ENCODE assay signal across 10 cellular contexts in the genomic region with DNA sequence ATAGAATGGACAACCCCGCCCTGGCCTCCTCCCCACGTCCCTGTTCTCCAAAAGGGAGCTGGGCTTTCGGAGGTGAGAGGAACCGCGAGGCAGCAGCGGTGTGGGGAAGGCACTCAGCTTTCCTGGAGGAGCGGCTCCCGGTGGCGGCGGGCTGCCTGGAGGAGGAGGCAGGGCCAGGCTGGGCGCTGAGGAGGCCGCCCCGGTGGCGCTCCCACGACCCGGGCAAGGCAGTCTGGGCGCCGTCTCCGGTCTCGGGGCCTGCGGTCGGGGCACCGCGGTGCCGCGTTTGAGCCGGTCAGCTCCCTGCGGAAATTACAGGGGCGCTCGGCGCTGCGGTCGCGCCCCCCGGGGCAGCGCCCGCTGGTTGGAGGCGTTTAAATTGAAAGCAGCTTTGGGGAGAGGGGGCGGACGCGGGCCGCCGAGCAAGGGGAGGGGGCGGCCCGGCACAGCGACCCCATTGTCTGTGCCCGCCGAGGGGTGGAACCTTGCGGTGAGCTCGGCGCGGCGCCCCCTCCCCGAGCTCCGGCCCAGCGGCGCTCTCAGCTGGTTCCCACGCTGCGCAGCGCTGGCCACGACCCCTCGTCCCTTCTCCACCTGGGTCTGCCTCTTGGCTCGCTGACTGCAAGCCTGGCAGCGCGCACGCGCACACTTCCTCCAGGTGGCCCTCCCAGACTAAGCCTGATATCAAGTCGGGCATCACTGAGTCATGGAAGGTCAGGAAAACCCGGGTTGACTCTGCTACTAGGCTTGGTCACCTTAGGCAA. TPM values are rescaled to one million over a fixed set of nuclear protein-coding genes. Genes with fewer than 3 reads are reported as not detected.
DNase-seq lines count a peak whose midpoint lies in the region; ATAC-seq and TF ChIP-seq lines count a peak whose summit lies in the region.
"Had no signal": no experiment of that assay in that cellular context is flagged by ENCODE, and none has a peak within 500 bp of the region (broad histone marks: within the 10 kb centered on the region; RNA-seq: fewer than 3 reads in every experiment).

No MANE protein-coding gene starts in this region.

- no peaks in the 10 kb centered on the region for H3K9me3 ChIP-seq in CD8-positive, alpha-beta T cell (ENCODE audit: low read length)
- H3K9me3 ChIP-seq in right lobe of liver = no peaks in the 10 kb centered on the region

- H3K4me1 ChIP-seq in CD8-positive, alpha-beta T cell (ENCODE audit: insufficient read depth, low read length) = no peaks in the 10 kb centered on the region
- H3K4me1 ChIP-seq in right lobe of liver = no peaks in the 10 kb centered on the region

- H3K4me3 Mint-ChIP-seq in CD8-positive, alpha-beta T cell = peak overlapping the region; percentile 76
- H3K4me3 Mint-ChIP-seq in progenitor cell of endocrine pancreas (ENCODE audit: low read depth) = peak overlapping the region; percentile 69

- WGBS in right lobe of liver (ENCODE audit: insufficient coverage, low coverage, low lambda C conversion rate, missing lambda C conversion rate) = 11% methylated on average over 5 of the region's 69 CpGs

- POLR2A ChIA-PET in CD8-positive, alpha-beta T cell (lab: Charles Lee) = interaction anchor here (1.0 kb wide), 1 partner anchor 51 kb away, joined by 3 read pairs; no protein-coding TSS in a partner anchor

- TF ChIP-seq POLR2A in right lobe of liver (IDR thresholded peaks at IDR 0.05) = no peak

- TF ChIP-seq CTCF in CD8-positive, alpha-beta T cell (IDR thresholded peaks at IDR 0.05) = no peak
- no peak for TF ChIP-seq CTCF in epithelial cell of esophagus (IDR thresholded peaks at IDR 0.05; ENCODE audit: insufficient read depth, low read depth, low read length, missing control alignments)
- no peak for TF ChIP-seq CTCF in progenitor cell of endocrine pancreas (IDR thresholded peaks at IDR 0.05; ENCODE audit: unreplicated experiment)
- no peak for TF ChIP-seq CTCF in right lobe of liver (IDR thresholded peaks at IDR 0.05)

- no peaks in the 10 kb centered on the region for H3K36me3 Mint-ChIP-seq in CD8-positive, alpha-beta T cell
- H3K36me3 Mint-ChIP-seq in progenitor cell of endocrine pancreas (ENCODE audit: insufficient read depth) = no peaks in the 10 kb centered on the region

- no peak overlapping the region for H3K27ac ChIP-seq in CD8-positive, alpha-beta T cell (ENCODE audit: low read depth, low read length)
- H3K27ac ChIP-seq in right lobe of liver = no peak overlapping the region

- H3K27ac Mint-ChIP-seq in CD8-positive, alpha-beta T cell = no peak overlapping the region
- H3K27ac Mint-ChIP-seq in progenitor cell of endocrine pancreas = peak overlapping the region; percentile 83

- H3K27me3 ChIP-seq in CD8-positive, alpha-beta T cell (ENCODE audit: insufficient read depth, low read length) = peaks cover 30% of the 10 kb centered on the region
- peaks cover 6 to 19% of the 10 kb centered on the region in 2 donors for H3K27me3 ChIP-seq in right lobe of liver

- peaks cover 58% of the 10 kb centered on the region for H3K27me3 Mint-ChIP-seq in CD8-positive, alpha-beta T cell (ENCODE audit: low read depth)
- peaks cover 79% of the 10 kb centered on the region for H3K27me3 Mint-ChIP-seq in progenitor cell of endocrine pancreas

- H3K4me1 Mint-ChIP-seq in CD8-positive, alpha-beta T cell (ENCODE audit: low read depth) = peaks cover 10% of the 10 kb centered on the region
- H3K4me1 Mint-ChIP-seq in progenitor cell of endocrine pancreas (ENCODE audit: low read depth) = peaks cover 6% of the 10 kb centered on the region

- no peak for ATAC-seq in CD8-positive, alpha-beta T cell
- ATAC-seq in right lobe of liver = no peak
- ATAC-seq: HCT116 had no signal

- CTCF ChIA-PET in CD8-positive, alpha-beta T cell (lab: Charles Lee) = interaction anchor here (0.6 to 5.2 kb wide), 3 partner anchors 29 to 87 kb away, joined by 3 to 35 read pairs (median 4); partner anchors contain the start of gene DLX3

- peak overlapping the region; percentile 1 for H3K4me3 ChIP-seq in CD8-positive, alpha-beta T cell (ENCODE audit: low read depth, low read length)
- H3K4me3 ChIP-seq in epithelial cell of esophagus (ENCODE audit: low read length) (no peak overlapping the region), right lobe of liver (no peak overlapping the region)

- no peaks in the 10 kb centered on the region for H3K9me3 Mint-ChIP-seq in CD8-positive, alpha-beta T cell
- H3K9me3 Mint-ChIP-seq in progenitor cell of endocrine pancreas (ENCODE audit: low read depth) = no peaks in the 10 kb centered on the region

- intact Hi-C loops in CD8-positive, alpha-beta T cell (cut with DNase I, micrococcal nuclease) = no loop called here
- intact Hi-C loops in right lobe of liver (cut with DNase I) = no loop called here

- peak in 1 of 7 experiments; percentile 34 for DNase-seq in CD8-positive, alpha-beta T cell
- DNase-seq in RPMI7951 (ENCODE audit: low read depth) (peak; percentile 29), epithelial cell of esophagus (ENCODE audit: low read depth) (peak; percentile 66), progenitor cell of endocrine pancreas (ENCODE audit: low spot score, unreplicated experiment) (no peak), right lobe of liver (no peak), NCI-H2196 treated with DMSO at 0.1 percent for 48 hours (lab: John Stamatoyannopoulos, UW; ENCODE audit: unreplicated experiment) (no peak), DMS79 (lab: John Stamatoyannopoulos, UW) (no peak), DMS53 (lab: John Stamatoyannopoulos, UW) (no peak)
- DNase-seq: NCI-H2107 had no signal

- no peaks in the 10 kb centered on the region for H3K36me3 ChIP-seq in CD8-positive, alpha-beta T cell (ENCODE audit: insufficient read depth, low read length)
- H3K36me3 ChIP-seq in right lobe of liver = no peaks in the 10 kb centered on the region

RNA-seq across cellular contexts. Expression of gene DLX4, which starts 58.7 kb away (rescaled TPM):
- total RNA-seq in CD8-positive, alpha-beta T cell = under 1 TPM; 0.44 to 0.60 TPM
- not detected in 2 replicates for total RNA-seq in RPMI7951 (2014; rRNA removed; shearing (Covaris generic))
- total RNA-seq in progenitor cell of endocrine pancreas (1.9 and 2.4 TPM in 2 replicates), right lobe of liver (not detected)

Comparison
In these comparisons a context has a peak if more than half of its experiments do, and no peak if none do; other contexts are left out.
1. DNase-seq: peak in RPMI7951 (single experiment) and epithelial cell of esophagus (single experiment); none in progenitor cell of endocrine pancreas (single experiment), right lobe of liver (0 of 3), NCI-H2196 treated with DMSO at 0.1 percent for 48 hours (single experiment), DMS79 (single experiment) and DMS53 (single experiment).